24 cellular contexts compared by ENCODE assay signal in genomic region chr14:72753879-72754400, GRCh38.
DNase-seq lines count a peak whose midpoint lies in the region; ATAC-seq, FAIRE-seq and TF ChIP-seq lines count a peak whose summit lies in the region.
"Had no signal": no experiment of that assay in that cellular context is flagged by ENCODE, and none has a peak within 500 bp of the region (broad histone marks: within the 10 kb centered on the region; RNA-seq: fewer than 3 reads in every experiment).

No MANE protein-coding gene starts in this region.

- CTCF ChIA-PET in activated CD4-positive, alpha-beta T cell treated with anti-CD3 and anti-CD28 coated beads, Interleukin-2, amount 10 ng/mL, durations not matched to agents 7 days and 5 days (lab: Charles Lee) = no interaction called here
- CTCF ChIA-PET in HepG2 (lab: Yijun Ruan, JAX; ENCODE audit: low intra/inter-chr PET ratio, low total read pairs) = no interaction called here

- POLR2A ChIA-PET in activated CD4-positive, alpha-beta T cell treated with anti-CD3 and anti-CD28 coated beads, Interleukin-2, amount 10 ng/mL, durations not matched to agents 7 days and 5 days (lab: Charles Lee) = no interaction called here
- POLR2A ChIA-PET in HepG2 (lab: Yijun Ruan, JAX) = no interaction called here

- no peaks in the 10 kb centered on the region for H3K27me3 Mint-ChIP-seq in activated CD4-positive, alpha-beta T cell treated with anti-CD3 and anti-CD28 coated beads, Interleukin-2, amount 10 ng/mL, durations not matched to agents 24 days and 14 days
- H3K27me3 Mint-ChIP-seq in activated CD4-positive, alpha-beta T cell treated with anti-CD3 and anti-CD28 coated beads, Interleukin-2, amount 10 ng/mL, durations not matched to agents 7 days and 5 days = peaks cover 15% of the 10 kb centered on the region
- H3K27me3 Mint-ChIP-seq in T-helper 2 cell treated with Interferon-gamma antibody and Interleukin-4, amounts not matched to agents 5 μg/mL and 100 μg/mL, for 36 hours (ENCODE audit: low read depth) = peaks cover 5% of the 10 kb centered on the region
- H3K27me3 Mint-ChIP-seq: CD4-positive, alpha-beta T cell had no signal

- no peak overlapping the region for H3K4me2 ChIP-seq in HepG2 (ENCODE audit: low read depth, low read length)
- no peak overlapping the region for H3K4me2 ChIP-seq in neuronal stem cell (ENCODE audit: insufficient read depth, low read length, poor library complexity, severe bottlenecking)
- H3K4me2 ChIP-seq: A549, GM23338 had no signal

- H3K18ac ChIP-seq in neuronal stem cell (ENCODE audit: low read length) = no peak overlapping the region

- H3K4me3 Mint-ChIP-seq in activated CD4-positive, alpha-beta T cell treated with anti-CD3 and anti-CD28 coated beads, Interleukin-2, amount 10 ng/mL, durations not matched to agents 24 days and 14 days = no peak overlapping the region
- H3K4me3 Mint-ChIP-seq in activated CD4-positive, alpha-beta T cell treated with anti-CD3 and anti-CD28 coated beads, Interleukin-2, amount 10 ng/mL, durations not matched to agents 7 days and 5 days = no peak overlapping the region
- H3K4me3 Mint-ChIP-seq in T-helper 2 cell treated with Interferon-gamma antibody and Interleukin-4, amounts not matched to agents 5 μg/mL and 100 μg/mL, for 36 hours = no peak overlapping the region
- H3K4me3 Mint-ChIP-seq: CD4-positive, alpha-beta T cell; GM23338; HFFc6 had no signal

- peaks cover 21% of the 10 kb centered on the region for H3K9me3 Mint-ChIP-seq in activated CD4-positive, alpha-beta T cell treated with anti-CD3 and anti-CD28 coated beads, Interleukin-2, amount 10 ng/mL, durations not matched to agents 24 days and 14 days
- peaks cover 18% of the 10 kb centered on the region for H3K9me3 Mint-ChIP-seq in activated CD4-positive, alpha-beta T cell treated with anti-CD3 and anti-CD28 coated beads, Interleukin-2, amount 10 ng/mL, durations not matched to agents 7 days and 5 days
- peaks cover 16% of the 10 kb centered on the region for H3K9me3 Mint-ChIP-seq in T-helper 2 cell treated with Interferon-gamma antibody and Interleukin-4, amounts not matched to agents 5 μg/mL and 100 μg/mL, for 36 hours

- peaks cover 12% of the 10 kb centered on the region for H3K36me3 Mint-ChIP-seq in activated CD4-positive, alpha-beta T cell treated with anti-CD3 and anti-CD28 coated beads, Interleukin-2, amount 10 ng/mL, durations not matched to agents 24 days and 14 days (ENCODE audit: low read depth)
- H3K36me3 Mint-ChIP-seq in activated CD4-positive, alpha-beta T cell treated with anti-CD3 and anti-CD28 coated beads, Interleukin-2, amount 10 ng/mL, durations not matched to agents 7 days and 5 days (ENCODE audit: low read depth) = peaks cover 3% of the 10 kb centered on the region
- no peaks in the 10 kb centered on the region for H3K36me3 Mint-ChIP-seq in T-helper 2 cell treated with Interferon-gamma antibody and Interleukin-4, amounts not matched to agents 5 μg/mL and 100 μg/mL, for 36 hours (ENCODE audit: low read depth)

- peak; percentile 37 for DNase-seq in activated CD4-positive, alpha-beta T cell treated with anti-CD3 and anti-CD28 coated beads, Interleukin-2, amount 10 ng/mL, durations not matched to agents 24 days and 14 days
- no peak for DNase-seq in activated CD4-positive, alpha-beta T cell treated with anti-CD3 and anti-CD28 coated beads, Interleukin-2, amount 10 ng/mL, durations not matched to agents 7 days and 5 days
- DNase-seq in right lobe of liver (no peak), HepG2 (ENCODE audit: low spot score) (no peak), neuronal stem cell (ENCODE audit: low spot score) (no peak), urothelium cell line (ENCODE audit: low spot score) (no peak), DMS 273 treated with DMSO at 0.1 percent for 48 hours (lab: John Stamatoyannopoulos, UW) (no peak)
- no peak for DNase-seq in T-helper 2 cell treated with Interferon-gamma antibody and Interleukin-4, amounts not matched to agents 5 μg/mL and 100 μg/mL, for 36 hours (ENCODE audit: low spot score)
- DNase-seq: AML-193; Caco-2; CD4-positive, alpha-beta T cell; DMS153; DMS79; GDM1; H7; HFFc6 had no signal

- H2BK12ac ChIP-seq in neuronal stem cell (ENCODE audit: low read length) = peak overlapping the region; percentile 75

- H3K79me2 ChIP-seq in HepG2 (ENCODE audit: insufficient read depth, low read length) = no peaks in the 10 kb centered on the region

- H3K14ac ChIP-seq in neuronal stem cell (ENCODE audit: low read length) = no peak overlapping the region

- no peak overlapping the region for H2AFZ ChIP-seq in HepG2 (ENCODE audit: low read length)
- H2AFZ ChIP-seq in neuronal stem cell (ENCODE audit: low read length) = no peak overlapping the region
- H2AFZ ChIP-seq: GM23338 had no signal

- H4K91ac ChIP-seq in neuronal stem cell (ENCODE audit: low read depth, low read length, poor library complexity) = no peak overlapping the region

- H3K4me3 ChIP-seq in right lobe of liver (no peak overlapping the region), HepG2 (replicated peaks in 1 of 3; ENCODE audit: insufficient read depth in 1 of 3, low read depth in 2 of 3, low read length in 3 of 3) (no peak overlapping the region), neuronal stem cell (ENCODE audit: low read length in 2 of 2) (no peak overlapping the region)
- H3K4me3 ChIP-seq: A549, GM23338 had no signal

- H3K4me1 ChIP-seq in right lobe of liver = no peaks in the 10 kb centered on the region
- no peaks in the 10 kb centered on the region for H3K4me1 ChIP-seq in HepG2 (ENCODE audit: insufficient read depth, low read length)
- no peaks in the 10 kb centered on the region for H3K4me1 ChIP-seq in neuronal stem cell (ENCODE audit: control insufficient read depth in 2 of 2, insufficient read depth in 1 of 2, low read depth in 1 of 2, low read length in 2 of 2)
- H3K4me1 ChIP-seq: A549, Caco-2 had no signal

- ATAC-seq in right lobe of liver (peak; percentile 40 to 94 (median 60)), HepG2 (no peak)
- ATAC-seq: A549, GM23338, HCT116 had no signal

- no peak overlapping the region for H3K27ac Mint-ChIP-seq in activated CD4-positive, alpha-beta T cell treated with anti-CD3 and anti-CD28 coated beads, Interleukin-2, amount 10 ng/mL, durations not matched to agents 24 days and 14 days
- H3K27ac Mint-ChIP-seq in activated CD4-positive, alpha-beta T cell treated with anti-CD3 and anti-CD28 coated beads, Interleukin-2, amount 10 ng/mL, durations not matched to agents 7 days and 5 days = no peak overlapping the region
- H3K27ac Mint-ChIP-seq in T-helper 2 cell treated with Interferon-gamma antibody and Interleukin-4, amounts not matched to agents 5 μg/mL and 100 μg/mL, for 36 hours = no peak overlapping the region
- H3K27ac Mint-ChIP-seq: CD4-positive, alpha-beta T cell; GM23338; HFFc6 had no signal

- H2BK120ac ChIP-seq in neuronal stem cell (ENCODE audit: low read depth, low read length) = peak overlapping the region; percentile 50

- H4K20me1 ChIP-seq in HepG2 (ENCODE audit: insufficient read depth, low read length) = no peaks in the 10 kb centered on the region

- BruUV-seq in HepG2 (replicated peaks; lab: Mats Ljungman, UMichigan) = no TSS peak

- WGBS in right lobe of liver (ENCODE audit: insufficient coverage, low coverage, low lambda C conversion rate, missing lambda C conversion rate) = 52% methylated on average over 4 of the region's 6 CpGs
- WGBS in HepG2 (ENCODE audit: low lambda C conversion rate) = 47% methylated on average over 6 of the region's 6 CpGs
- no CpG with 5 or more reads among the region's 6 CpGs for WGBS in neuronal stem cell (ENCODE audit: extremely low coverage in 2 of 2, insufficient read length in 2 of 2, insufficient replicate concordance in 1 of 2), 2 donors

- H3K36me3 ChIP-seq in right lobe of liver (no peaks in the 10 kb centered on the region), HepG2 (replicated peaks in 1 of 2; ENCODE audit: control insufficient read depth in 1 of 2, insufficient read depth in 2 of 2, low read length in 2 of 2) (no peaks in the 10 kb centered on the region), neuronal stem cell (replicated peaks in 1 of 2; ENCODE audit: control insufficient read depth in 2 of 2, insufficient read depth in 2 of 2, low read length in 2 of 2) (no peaks in the 10 kb centered on the region)

- H3K27ac ChIP-seq in right lobe of liver (no peak overlapping the region), HepG2 (ENCODE audit: extremely low read length, insufficient read depth, low read length) (no peak overlapping the region), neuronal stem cell (replicated peaks; ENCODE audit: low read length) (no peak overlapping the region)
- H3K27ac ChIP-seq: 22Rv1, A549, C4-2B had no signal

- H4K8ac ChIP-seq in neuronal stem cell (ENCODE audit: low read depth, low read length) = no peak overlapping the region

- H2BK15ac ChIP-seq in neuronal stem cell (ENCODE audit: low read length) = no peak overlapping the region

- FAIRE-seq in HepG2 (lab: Jason Lieb, UNC) = no peak
- FAIRE-seq in urothelium cell line (lab: Jason Lieb, UNC) = peak; percentile 69
- FAIRE-seq: A549, D721Med, GM12892, GM18507 had no signal

- H2AK5ac ChIP-seq in neuronal stem cell (ENCODE audit: low read depth, low read length) = no peak overlapping the region

- no peak for TF ChIP-seq CTCF in right lobe of liver (IDR thresholded peaks at IDR 0.05)
- no peak for TF ChIP-seq CTCF in HepG2 (CRISPR knock-in tag; IDR thresholded peaks at IDR 0.05)

- TF ChIP-seq POLR2A in right lobe of liver (IDR thresholded peaks at IDR 0.05) (no peak), HepG2 (IDR thresholded peaks at IDR 0.05; ENCODE audit: insufficient read depth in 1 of 2, low read depth in 2 of 2, low read length in 2 of 2) (no peak)

- intact Hi-C loops in activated CD4-positive, alpha-beta T cell treated with anti-CD3 and anti-CD28 coated beads, Interleukin-2, amount 10 ng/mL, durations not matched to agents 24 days and 14 days (cut with micrococcal nuclease) = no loop called here
- intact Hi-C loops in right lobe of liver (cut with DNase I) (no loop called here), HepG2 (cut with micrococcal nuclease; ENCODE audit: unreplicated experiment) (no loop called here)

- in situ Hi-C loops in HepG2 (cut with HindIII; ENCODE audit: extremely low pct_ligation_motif_present, low pct_unique_long_range_greater_than_20kb) = no loop called here

- no peak overlapping the region for H2BK5ac ChIP-seq in neuronal stem cell (ENCODE audit: low read length)

- H3K9ac ChIP-seq in HepG2 (ENCODE audit: insufficient read depth, low read depth, low read length) = no peak overlapping the region
- H3K9ac ChIP-seq in neuronal stem cell (ENCODE audit: low read depth, low read length, poor library complexity) = no peak overlapping the region

- no peaks in the 10 kb centered on the region for H3K27me3 ChIP-seq in right lobe of liver
- H3K27me3 ChIP-seq in HepG2 (ENCODE audit: control insufficient read depth in 1 of 2, insufficient read depth in 2 of 2, low read length in 2 of 2) = no peaks in the 10 kb centered on the region
- no peaks in the 10 kb centered on the region for H3K27me3 ChIP-seq in neuronal stem cell (ENCODE audit: control insufficient read depth in 3 of 3, insufficient read depth in 3 of 3, low read depth in 1 of 3, low read length in 3 of 3)

- TF ChIP-seq EP300 in HepG2 (IDR thresholded peaks at IDR 0.05; ENCODE audit: low read depth in 2 of 2, low read length in 2 of 2) (no peak), HepG2 (CRISPR knock-in tag; IDR thresholded peaks at IDR 0.05; ENCODE audit: borderline replicate concordance) (no peak)

- H3K4ac ChIP-seq in neuronal stem cell (ENCODE audit: low read length) = no peak overlapping the region

- no peak overlapping the region for H3K23ac ChIP-seq in neuronal stem cell (ENCODE audit: low read depth, low read length, poor library complexity)

- no peaks in the 10 kb centered on the region for H3K4me1 Mint-ChIP-seq in activated CD4-positive, alpha-beta T cell treated with anti-CD3 and anti-CD28 coated beads, Interleukin-2, amount 10 ng/mL, durations not matched to agents 24 days and 14 days
- no peaks in the 10 kb centered on the region for H3K4me1 Mint-ChIP-seq in activated CD4-positive, alpha-beta T cell treated with anti-CD3 and anti-CD28 coated beads, Interleukin-2, amount 10 ng/mL, durations not matched to agents 7 days and 5 days
- H3K4me1 Mint-ChIP-seq in T-helper 2 cell treated with Interferon-gamma antibody and Interleukin-4, amounts not matched to agents 5 μg/mL and 100 μg/mL, for 36 hours (ENCODE audit: low read depth) = no peaks in the 10 kb centered on the region
- H3K4me1 Mint-ChIP-seq: GM23338 had no signal

- no peaks in the 10 kb centered on the region for H3K79me1 ChIP-seq in neuronal stem cell (ENCODE audit: low read depth, low read length)

- peaks cover 0 to under 1% (median 0%) of the 10 kb centered on the region in 4 donors for H3K9me3 ChIP-seq in right lobe of liver
- peaks cover 9% of the 10 kb centered on the region; the same call in 1 of the 2 replicates for H3K9me3 ChIP-seq in HepG2 (ENCODE audit: low read length)
- peaks cover 2 to 3% of the 10 kb centered on the region in 2 donors for H3K9me3 ChIP-seq in neuronal stem cell (replicated peaks in 1 of 2; ENCODE audit: control insufficient read depth in 2 of 2, insufficient read depth in 1 of 2, low read depth in 1 of 2, low read length in 2 of 2)

- TF ChIP-seq RAD21 in HepG2 (CRISPR knock-in tag; IDR thresholded peaks at IDR 0.05) = no peak
